Comparison of ENCODE assay signal across 1 cellular context in the genomic region with DNA sequence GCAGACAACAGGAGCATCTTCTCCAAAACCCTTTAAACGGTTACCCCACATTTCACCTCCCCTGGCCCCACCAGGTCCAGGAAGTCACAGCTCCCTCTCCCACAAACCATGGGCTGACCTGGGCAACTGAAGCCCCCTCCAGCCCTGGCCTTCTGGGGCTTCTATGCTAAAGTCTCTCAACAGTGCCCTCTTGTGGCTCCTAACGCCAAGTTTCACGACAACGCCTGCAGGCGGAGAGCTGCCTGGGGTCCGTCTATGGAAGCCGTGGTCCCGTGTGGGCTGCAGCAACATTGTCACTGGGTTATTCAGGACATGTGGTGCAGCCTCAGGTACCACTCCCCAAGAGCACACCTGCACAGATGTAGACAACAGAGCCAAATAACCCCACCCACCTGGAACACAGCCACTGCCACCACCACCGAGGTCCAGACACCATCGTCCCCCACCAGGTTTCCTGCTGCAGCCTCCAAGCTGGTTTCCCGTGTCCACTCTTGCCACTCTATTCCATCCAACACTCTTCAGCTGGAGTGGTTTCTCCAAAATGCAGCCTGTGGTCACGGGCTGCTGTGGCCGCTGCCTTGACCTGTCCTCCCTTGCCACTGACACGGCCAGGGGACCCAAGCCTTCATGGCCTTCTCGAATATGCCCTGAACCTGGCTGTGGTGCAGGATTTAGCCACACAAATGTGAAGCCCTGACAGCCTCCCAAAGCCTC.
TF ChIP-seq lines count a peak whose summit lies in the region.

No MANE protein-coding gene starts in this region.

TF ChIP-seq in SK-N-SH treated with all-trans-retinoic acid at 6 μM for 48 hours, 23 proteins besides CTCF, POLR2A, EP300 and RAD21 (continued from another document):
- TF ChIP-seq TSHZ2 (CRISPR knock-in tag; IDR thresholded peaks at IDR 0.05), result no peak
